In the genomic region with DNA sequence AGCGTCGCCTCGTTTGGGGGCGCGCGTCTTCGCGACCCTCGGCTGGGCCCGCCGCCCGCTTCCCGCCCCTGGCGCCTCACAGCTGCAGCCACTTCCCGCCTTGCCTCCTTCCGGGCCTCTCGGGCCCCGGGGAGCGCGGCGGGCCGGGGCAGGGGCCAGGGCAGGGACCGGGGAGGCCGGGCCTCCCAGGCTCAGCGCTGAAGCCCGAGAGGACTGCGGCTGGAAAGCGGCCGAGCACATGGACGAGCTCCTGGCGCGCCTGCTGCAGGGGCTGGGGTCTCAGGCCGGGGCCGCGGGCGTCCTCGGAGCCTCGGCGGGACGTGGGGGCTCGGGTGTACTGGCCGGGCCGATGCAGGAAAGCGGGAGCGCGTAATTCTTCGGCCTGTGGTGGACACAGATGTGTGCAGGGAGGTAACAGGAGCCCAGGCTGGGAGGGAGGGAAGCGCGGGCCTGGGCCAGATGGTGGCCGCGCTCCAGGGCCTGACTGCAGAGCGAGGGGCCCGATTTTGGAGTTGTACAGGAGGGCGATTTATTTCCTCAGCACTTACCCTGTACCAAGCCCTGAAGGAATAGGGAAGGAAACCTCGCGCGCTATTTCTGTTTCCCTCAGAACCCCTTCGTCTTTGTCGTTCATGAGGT, we compare ENCODE assay signal across 8 cellular contexts. TPM values are rescaled to one million over a fixed set of nuclear protein-coding genes. Genes with fewer than 3 reads are reported as not detected.
DNase-seq lines count a peak whose midpoint lies in the region; ATAC-seq and TF ChIP-seq lines count a peak whose summit lies in the region.
"Not testable (repeated sequence)": the region's sequence is repeated elsewhere in the genome, so short reads cannot be mapped to it uniquely, and the experiment has no call there.

No MANE protein-coding gene starts in this region.

- H2AFZ ChIP-seq in KMS-11 (ENCODE audit: low read depth); neuron (ENCODE audit: low read depth, low read length): not testable (repeated sequence)

- intact Hi-C loops in ascending aorta (cut with DNase I): not testable (repeated sequence)

- H3K4me2 ChIP-seq in KMS-11: not testable (repeated sequence)

- not testable (repeated sequence) for H4K20me1 ChIP-seq in KMS-11 (ENCODE audit: insufficient read depth)

- H3K79me2 ChIP-seq in KMS-11 (ENCODE audit: insufficient read depth, low read depth): not testable (repeated sequence)

- not testable (repeated sequence) for TF ChIP-seq EP300 in upper lobe of left lung (IDR thresholded peaks at IDR 0.05)

- not testable (repeated sequence) for H3K4me1 ChIP-seq in KMS-11 (ENCODE audit: low read depth, poor library complexity, severe bottlenecking); ascending aorta; cardiac muscle cell (ENCODE audit: low read depth); neuron (ENCODE audit: insufficient read depth, low read length); upper lobe of left lung

- not testable (repeated sequence) for H3K36me3 ChIP-seq in KMS-11 (ENCODE audit: insufficient read depth); ascending aorta; cardiac muscle cell; neuron (ENCODE audit: insufficient read depth, low read length); upper lobe of left lung

- H3K4me3 ChIP-seq in KMS-11 (IDR thresholded peaks at IDR 0.05; ENCODE audit: insufficient read depth, low read depth, low read length): not testable (repeated sequence)
- H3K4me3 ChIP-seq in ascending aorta (peak overlapping the region; percentile 54 to 77), cardiac muscle cell (peak overlapping the region; percentile 39), neuron (ENCODE audit: low read length) (peak overlapping the region; percentile 42), upper lobe of left lung (peak overlapping the region; percentile 44 to 60 (median 57))

- not testable (repeated sequence) for H3K9me3 ChIP-seq in ascending aorta; cardiac muscle cell (ENCODE audit: low read depth); neuron (ENCODE audit: low read length); upper lobe of left lung

- not testable (repeated sequence) for TF ChIP-seq POLR2A in upper lobe of left lung (IDR thresholded peaks at IDR 0.05)

- WGBS in upper lobe of left lung, 2 donors: no CpG with 5 or more reads among the region's 59 CpGs

- not testable (repeated sequence) for H3K27ac ChIP-seq in KMS-11, cardiac muscle cell
- H3K27ac ChIP-seq in ascending aorta: peak overlapping the region in 1 of 2 donors; percentile 37
- peak overlapping the region in 2 of 4 donors; percentile 66 to 82 for H3K27ac ChIP-seq in upper lobe of left lung

- peak; percentile 10 for ATAC-seq in GM18520 (IDR thresholded peaks at IDR 0.05; ENCODE audit: unreplicated experiment)
- ATAC-seq in GM21528 (IDR thresholded peaks at IDR 0.05; ENCODE audit: low FRiP score, unreplicated experiment): peak; percentile 44
- peak; percentile 35 for ATAC-seq in HG03025 (IDR thresholded peaks at IDR 0.05; ENCODE audit: low FRiP score, unreplicated experiment)
- ATAC-seq in upper lobe of left lung (ENCODE audit: low FRiP score in 2 of 2): peak; percentile 38 to 72

- H3K27me3 ChIP-seq in KMS-11 (ENCODE audit: insufficient read depth, low read depth); ascending aorta; cardiac muscle cell; neuron (ENCODE audit: insufficient read depth, low read length); upper lobe of left lung: not testable (repeated sequence)

- DNase-seq in ascending aorta (ENCODE audit: low spot score in 2 of 2); cardiac muscle cell (ENCODE audit: low read depth in 1 of 2, low spot score in 1 of 2); upper lobe of left lung: not testable (repeated sequence)

- peak overlapping the region; percentile 30; the same call in 1 of the 2 replicates for H3K9ac ChIP-seq in KMS-11

- not testable (repeated sequence) for TF ChIP-seq CTCF in KMS-11 (conservative IDR thresholded peaks at IDR 0.05; ENCODE audit: low read depth, low read length); ascending aorta (IDR thresholded peaks at IDR 0.05); cardiac muscle cell (IDR thresholded peaks at IDR 0.05; ENCODE audit: low read depth, low read length); upper lobe of left lung (IDR thresholded peaks at IDR 0.05)

RNA-seq across cellular contexts. Expression of gene SIMC1, which starts 0.5 kb away (rescaled TPM):
- total RNA-seq in ascending aorta: 3.7 TPM
- 17.0 and 18.7 TPM in 2 replicates for total RNA-seq in cardiac muscle cell
- polyA plus RNA-seq in cardiac muscle cell: 21.4 and 33.1 TPM in 2 replicates
- total RNA-seq in upper lobe of left lung: 10 to 100 TPM; 13.6 to 43.0 (median 21.2) TPM
